Comparison of ENCODE assay signal across 6 cellular contexts in genomic region chr3:100911956-100912355, GRCh38.
"Had no signal": no experiment of that assay in that cellular context is flagged by ENCODE, and none has a peak within 500 bp of the region (broad histone marks: within the 10 kb centered on the region; RNA-seq: fewer than 3 reads in every experiment).

No MANE protein-coding gene starts in this region.

- H3K36me3 Mint-ChIP-seq: IgD-negative memory B cell had no signal

- H3K4me3 ChIP-seq: K562 had no signal

- ATAC-seq: HepG2, K562 had no signal

- DNase-seq: IMR-90, KBM-7 had no signal

- H3K4me1 Mint-ChIP-seq: IgD-negative memory B cell had no signal

- H3K4me3 Mint-ChIP-seq: IgD-negative memory B cell had no signal

- H3K27ac Mint-ChIP-seq: IgD-negative memory B cell had no signal

- H3K27ac ChIP-seq: HL-60 had no signal
